In genomic region chrX:123083924-123084323, GRCh38 we compare ENCODE assay signal across 25 cellular contexts.
DNase-seq lines count a peak whose midpoint lies in the region; ATAC-seq and TF ChIP-seq lines count a peak whose summit lies in the region.
"Had no signal": no experiment of that assay in that cellular context is flagged by ENCODE, and none has a peak within 500 bp of the region (broad histone marks: within the 10 kb centered on the region; RNA-seq: fewer than 3 reads in every experiment).

No MANE protein-coding gene starts in this region.

- DNase-seq in AG09309 (ENCODE audit: low read depth) (peak; percentile 13), NCI-H69 (lab: John Stamatoyannopoulos, UW) (peak; percentile 52), epithelial cell of esophagus (ENCODE audit: low read depth) (peak; percentile 89), omental fat pad (ENCODE audit: low spot score) (no peak)
- DNase-seq in stimulated activated naive B cell treated with anti-CD40 and anti-IgM and Interleukin-4, amounts not matched to agents 10 μg/mL and 1 μg/mL and 100 μg/mL, for 72 hours = no peak
- DNase-seq: activated CD4-positive, CD25-positive, alpha-beta regulatory T cell treated with anti-CD3 and anti-CD28 coated beads, Interleukin-2, amount 50 U/mL, for 72 hours; activated CD8-positive, alpha-beta memory T cell treated with anti-CD3 and anti-CD28 coated beads, Interleukin-2, amount 10 ng/mL, durations not matched to agents 7 days and 5 days; CD8-positive, alpha-beta memory T cell; cerebellar nuclear complex; DMS79; effector CD4-positive, alpha-beta T cell; GOT3; Karpas-422; naive thymus-derived CD4-positive, alpha-beta T cell; NCI-H1092 treated with DMSO at 0.1 percent for 48 hours; NCI-H2081; NK-92 treated with Interleukin-12 subunit alpha and Interleukin-12 subunit beta, amount 100 ng/mL, for 24 hours; SK-N-SH; stimulated activated CD4-positive, alpha-beta T cell treated with anti-CD3 and anti-CD28 coated beads, Interleukin-4, amount 100 ng/mL, for 24 hours had no signal

- H3K9me3 Mint-ChIP-seq in stimulated activated naive B cell treated with anti-CD40 and anti-IgM and Interleukin-4, amounts not matched to agents 10 μg/mL and 1 μg/mL and 100 μg/mL, for 72 hours = no peaks in the 10 kb centered on the region
- H3K9me3 Mint-ChIP-seq: activated T-helper 17 cell treated with anti-CD3 and anti-CD28 coated beads, Interleukin-2, amount 50 U/mL, for 72 hours; CD8-positive, alpha-beta memory T cell had no signal

- TF ChIP-seq CTCF in AG09309 (IDR thresholded peaks at IDR 0.05; ENCODE audit: control insufficient read depth, insufficient read depth, low read depth, low read length, missing control alignments) (no peak), epithelial cell of esophagus (IDR thresholded peaks at IDR 0.05; ENCODE audit: insufficient read depth, low read depth, low read length, missing control alignments) (no peak), omental fat pad (IDR thresholded peaks at IDR 0.05) (no peak)

- no peak overlapping the region for H3K4me3 ChIP-seq in AG09309 (ENCODE audit: control insufficient read depth, low read depth, low read length)
- no peak overlapping the region for H3K4me3 ChIP-seq in epithelial cell of esophagus (ENCODE audit: low read length)
- H3K4me3 ChIP-seq: esophagus muscularis mucosa, skin epidermis had no signal

- no peaks in the 10 kb centered on the region for H3K4me1 Mint-ChIP-seq in stimulated activated naive B cell treated with anti-CD40 and anti-IgM and Interleukin-4, amounts not matched to agents 10 μg/mL and 1 μg/mL and 100 μg/mL, for 72 hours
- H3K4me1 Mint-ChIP-seq: activated CD8-positive, alpha-beta memory T cell treated with anti-CD3 and anti-CD28 coated beads, Interleukin-2, amount 10 ng/mL, durations not matched to agents 7 days and 5 days; activated T-helper 17 cell treated with anti-CD3 and anti-CD28 coated beads, Interleukin-2, amount 50 U/mL, for 72 hours; CD8-positive, alpha-beta memory T cell; naive thymus-derived CD4-positive, alpha-beta T cell had no signal

- no peaks in the 10 kb centered on the region for H3K27me3 Mint-ChIP-seq in stimulated activated naive B cell treated with anti-CD40 and anti-IgM and Interleukin-4, amounts not matched to agents 10 μg/mL and 1 μg/mL and 100 μg/mL, for 72 hours
- H3K27me3 Mint-ChIP-seq: activated CD8-positive, alpha-beta memory T cell treated with anti-CD3 and anti-CD28 coated beads, Interleukin-2, amount 10 ng/mL, durations not matched to agents 7 days and 5 days; activated T-helper 17 cell treated with anti-CD3 and anti-CD28 coated beads, Interleukin-2, amount 50 U/mL, for 72 hours; naive thymus-derived CD4-positive, alpha-beta T cell had no signal

- H3K27ac Mint-ChIP-seq in stimulated activated naive B cell treated with anti-CD40 and anti-IgM and Interleukin-4, amounts not matched to agents 10 μg/mL and 1 μg/mL and 100 μg/mL, for 72 hours = no peak overlapping the region
- H3K27ac Mint-ChIP-seq: activated CD8-positive, alpha-beta memory T cell treated with anti-CD3 and anti-CD28 coated beads, Interleukin-2, amount 10 ng/mL, durations not matched to agents 7 days and 5 days; activated T-helper 17 cell treated with anti-CD3 and anti-CD28 coated beads, Interleukin-2, amount 50 U/mL, for 72 hours; CD8-positive, alpha-beta memory T cell; naive thymus-derived CD4-positive, alpha-beta T cell had no signal

- no peaks in the 10 kb centered on the region for H3K36me3 Mint-ChIP-seq in stimulated activated naive B cell treated with anti-CD40 and anti-IgM and Interleukin-4, amounts not matched to agents 10 μg/mL and 1 μg/mL and 100 μg/mL, for 72 hours
- H3K36me3 Mint-ChIP-seq: activated CD8-positive, alpha-beta memory T cell treated with anti-CD3 and anti-CD28 coated beads, Interleukin-2, amount 10 ng/mL, durations not matched to agents 7 days and 5 days; CD8-positive, alpha-beta memory T cell; naive thymus-derived CD4-positive, alpha-beta T cell had no signal

- H3K4me3 Mint-ChIP-seq in stimulated activated naive B cell treated with anti-CD40 and anti-IgM and Interleukin-4, amounts not matched to agents 10 μg/mL and 1 μg/mL and 100 μg/mL, for 72 hours = no peak overlapping the region
- H3K4me3 Mint-ChIP-seq: activated CD8-positive, alpha-beta memory T cell treated with anti-CD3 and anti-CD28 coated beads, Interleukin-2, amount 10 ng/mL, durations not matched to agents 7 days and 5 days; activated T-helper 17 cell treated with anti-CD3 and anti-CD28 coated beads, Interleukin-2, amount 50 U/mL, for 72 hours; CD8-positive, alpha-beta memory T cell; naive thymus-derived CD4-positive, alpha-beta T cell had no signal

- ATAC-seq in omental fat pad (ENCODE audit: low FRiP score) (peak; percentile 80), HG02759 (IDR thresholded peaks at IDR 0.05; ENCODE audit: unreplicated experiment) (no peak), HG03135 (IDR thresholded peaks at IDR 0.05; ENCODE audit: unreplicated experiment) (no peak), GM18867 (IDR thresholded peaks at IDR 0.05; ENCODE audit: unreplicated experiment) (no peak)
- no peak for ATAC-seq in stimulated activated naive B cell treated with anti-CD40 and anti-IgM and Interleukin-4, amounts not matched to agents 10 μg/mL and 1 μg/mL and 100 μg/mL, for 72 hours (replicated peaks)
- ATAC-seq: activated CD8-positive, alpha-beta memory T cell treated with anti-CD3 and anti-CD28 coated beads, Interleukin-2, amount 10 ng/mL, durations not matched to agents 7 days and 5 days; activated T-helper 17 cell treated with anti-CD3 and anti-CD28 coated beads, Interleukin-2, amount 50 U/mL, for 72 hours; naive thymus-derived CD4-positive, alpha-beta T cell had no signal

Comparison
In these comparisons a context has a peak if more than half of its experiments do, and no peak if none do; other contexts are left out.
1. DNase-seq: peak in AG09309 (single experiment), NCI-H69 (single experiment) and epithelial cell of esophagus (single experiment); none in omental fat pad (single experiment) and stimulated activated naive B cell treated with anti-CD40 and anti-IgM and Interleukin-4, amounts not matched to agents 10 μg/mL and 1 μg/mL and 100 μg/mL, for 72 hours (single experiment).